In the genomic region with DNA sequence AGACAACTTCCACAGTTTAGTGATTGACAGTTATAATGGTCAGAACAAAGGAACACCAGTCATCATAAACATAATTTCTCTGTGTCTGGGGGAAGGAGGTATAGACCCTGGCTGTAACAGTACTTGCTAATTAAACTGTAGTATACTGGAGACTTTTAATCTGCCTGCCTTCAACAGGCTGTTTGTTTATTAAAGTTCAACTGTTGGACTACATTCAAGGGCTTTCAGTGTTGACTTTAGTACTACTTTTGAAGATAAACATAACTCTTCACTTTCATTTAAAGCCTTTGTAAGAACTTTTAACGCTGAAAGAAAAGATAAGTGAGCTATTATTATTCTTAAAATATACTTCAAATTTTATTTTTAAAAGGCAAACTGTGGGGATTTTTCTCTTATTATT, we compare ENCODE assay signal across 26 cellular contexts. TPM values are rescaled to one million over a fixed set of nuclear protein-coding genes. Genes with fewer than 3 reads are reported as not detected.
DNase-seq lines count a peak whose midpoint lies in the region; ATAC-seq and TF ChIP-seq lines count a peak whose summit lies in the region.
"Had no signal": no experiment of that assay in that cellular context is flagged by ENCODE, and none has a peak within 500 bp of the region (broad histone marks: within the 10 kb centered on the region; RNA-seq: fewer than 3 reads in every experiment).

No MANE protein-coding gene starts in this region.

- TF ChIP-seq RAD21 in liver (IDR thresholded peaks at IDR 0.05): no peak

- H3K27ac ChIP-seq in SK-N-MC (peak overlapping the region; percentile 82; the same call in 1 of the 2 replicates), body of pancreas (no peak overlapping the region), liver (ENCODE audit: low read depth in 1 of 2, low read length in 2 of 2) (peak overlapping the region in 1 of 2 donors; percentile 45)

- H3K36me3 Mint-ChIP-seq in activated T-helper 1 cell treated with anti-CD3 and anti-CD28 coated beads, Interleukin-12 subunit alpha, Interleukin-12 subunit beta, Interleukin-2, Interleukin-4 antibody, amounts not matched to agents 30 ng/mL and 10 ng/mL and 1 ng/mL, durations not matched to agents 14 hours and 24 hours and 36 hours (ENCODE audit: low read depth): no peaks in the 10 kb centered on the region
- H3K36me3 Mint-ChIP-seq in mesothelial cell of epicardium: no peaks in the 10 kb centered on the region
- H3K36me3 Mint-ChIP-seq: CD8-positive, alpha-beta T cell had no signal

- 9 to 16% methylated on average over 1 of the region's 1 CpG for WGBS in body of pancreas, 2 donors
- WGBS in liver: 24% methylated on average over 1 of the region's 1 CpG

- no peaks in the 10 kb centered on the region for H3K9me3 ChIP-seq in SK-N-MC (ENCODE audit: low read depth, low read length)
- no peaks in the 10 kb centered on the region for H3K9me3 ChIP-seq in body of pancreas
- H3K9me3 ChIP-seq in liver (ENCODE audit: control insufficient read depth in 4 of 4, low read length in 3 of 4): no peaks in the 10 kb centered on the region
- H3K9me3 ChIP-seq: Caco-2, MG63 had no signal

- peak overlapping the region; percentile 29 for H3K9ac ChIP-seq in SK-N-MC (ENCODE audit: insufficient read length)
- H3K9ac ChIP-seq in liver (ENCODE audit: low read depth in 1 of 2, low read length in 2 of 2): peak overlapping the region in 1 of 2 donors; percentile 24

- peaks cover 15% of the 10 kb centered on the region for H3K27me3 Mint-ChIP-seq in activated T-helper 1 cell treated with anti-CD3 and anti-CD28 coated beads, Interleukin-12 subunit alpha, Interleukin-12 subunit beta, Interleukin-2, Interleukin-4 antibody, amounts not matched to agents 30 ng/mL and 10 ng/mL and 1 ng/mL, durations not matched to agents 14 hours and 24 hours and 36 hours (ENCODE audit: insufficient read depth)
- peaks cover 1% of the 10 kb centered on the region for H3K27me3 Mint-ChIP-seq in mesothelial cell of epicardium (ENCODE audit: low read depth)

- peak; percentile 52 for ATAC-seq in body of pancreas
- ATAC-seq: CD8-positive, alpha-beta T cell; GM23338 had no signal

- H3K27me3 ChIP-seq in body of pancreas (no peaks in the 10 kb centered on the region), liver (ENCODE audit: control insufficient read depth in 4 of 4, insufficient read depth in 4 of 4, low read length in 3 of 4) (no peaks in the 10 kb centered on the region)
- H3K27me3 ChIP-seq: MG63 had no signal

- peaks cover 23% of the 10 kb centered on the region for H3K4me1 ChIP-seq in body of pancreas
- peaks cover 1 to 44% (median 24%) of the 10 kb centered on the region in 4 donors for H3K4me1 ChIP-seq in liver (ENCODE audit: control insufficient read depth in 4 of 4, insufficient read depth in 4 of 4, low read length in 3 of 4)

- no peak for TF ChIP-seq POLR2A in body of pancreas (IDR thresholded peaks at IDR 0.05)

- TF ChIP-seq CTCF in body of pancreas (IDR thresholded peaks at IDR 0.05) (no peak), liver (IDR thresholded peaks at IDR 0.05; ENCODE audit: low read depth, low read length, missing input control) (no peak), mesothelial cell of epicardium (IDR thresholded peaks at IDR 0.05; ENCODE audit: unreplicated experiment) (no peak)

- no peak overlapping the region for H3K27ac Mint-ChIP-seq in activated T-helper 1 cell treated with anti-CD3 and anti-CD28 coated beads, Interleukin-12 subunit alpha, Interleukin-12 subunit beta, Interleukin-2, Interleukin-4 antibody, amounts not matched to agents 30 ng/mL and 10 ng/mL and 1 ng/mL, durations not matched to agents 14 hours and 24 hours and 36 hours
- no peak overlapping the region for H3K27ac Mint-ChIP-seq in mesothelial cell of epicardium
- H3K27ac Mint-ChIP-seq: CD8-positive, alpha-beta T cell; GM23338; H9 had no signal

- H3K4me3 ChIP-seq in SK-N-MC: no peak overlapping the region
- H3K4me3 ChIP-seq in body of pancreas: no peak overlapping the region
- H3K4me3 ChIP-seq in liver (ENCODE audit: low read depth in 1 of 3, low read length in 3 of 3): no peak overlapping the region
- H3K4me3 ChIP-seq: GM23338, MG63 had no signal

- no peaks in the 10 kb centered on the region for H3K9me3 Mint-ChIP-seq in activated T-helper 1 cell treated with anti-CD3 and anti-CD28 coated beads, Interleukin-12 subunit alpha, Interleukin-12 subunit beta, Interleukin-2, Interleukin-4 antibody, amounts not matched to agents 30 ng/mL and 10 ng/mL and 1 ng/mL, durations not matched to agents 14 hours and 24 hours and 36 hours
- H3K9me3 Mint-ChIP-seq in mesothelial cell of epicardium: peaks cover 9% of the 10 kb centered on the region
- H3K9me3 Mint-ChIP-seq: CD8-positive, alpha-beta T cell; GM23338; H9 had no signal

- H3K4me1 Mint-ChIP-seq in activated T-helper 1 cell treated with anti-CD3 and anti-CD28 coated beads, Interleukin-12 subunit alpha, Interleukin-12 subunit beta, Interleukin-2, Interleukin-4 antibody, amounts not matched to agents 30 ng/mL and 10 ng/mL and 1 ng/mL, durations not matched to agents 14 hours and 24 hours and 36 hours (ENCODE audit: low read depth): peaks cover 7% of the 10 kb centered on the region
- peaks cover 6% of the 10 kb centered on the region for H3K4me1 Mint-ChIP-seq in mesothelial cell of epicardium

- no peak for DNase-seq in SK-N-MC (ENCODE audit: low read depth, low spot score)
- no peak for DNase-seq in body of pancreas
- no peak for DNase-seq in activated T-helper 1 cell treated with anti-CD3 and anti-CD28 coated beads, Interleukin-12 subunit alpha, Interleukin-12 subunit beta, Interleukin-2, Interleukin-4 antibody, amounts not matched to agents 30 ng/mL and 10 ng/mL and 1 ng/mL, durations not matched to agents 14 hours and 24 hours and 36 hours (ENCODE audit: low spot score)
- no peak for DNase-seq in NCI-H345 treated with DMSO at 0.1 percent for 48 hours (lab: John Stamatoyannopoulos, UW; ENCODE audit: unreplicated experiment)
- no peak for DNase-seq in mesothelial cell of epicardium (ENCODE audit: low spot score in 2 of 2, unreplicated experiment in 2 of 2)
- no peak for DNase-seq in activated CD4-positive, CD25-positive, alpha-beta regulatory T cell treated with anti-CD3 and anti-CD28 coated beads, Interleukin-2, amount 50 U/mL, for 72 hours
- DNase-seq: C1 segment of cervical spinal cord; Caco-2; CD8-positive, alpha-beta T cell; DND-41; H9; KG1; MG63; NCI-H1105 treated with DMSO at 0.1 percent for 48 hours; NCI-H146; NCI-H1930; NCI-H526 treated with DMSO at 0.1 percent for 48 hours; Right ventricle myocardium superior; RPMI8226; SW 1271 had no signal

- no peak overlapping the region for H3K4me3 Mint-ChIP-seq in activated T-helper 1 cell treated with anti-CD3 and anti-CD28 coated beads, Interleukin-12 subunit alpha, Interleukin-12 subunit beta, Interleukin-2, Interleukin-4 antibody, amounts not matched to agents 30 ng/mL and 10 ng/mL and 1 ng/mL, durations not matched to agents 14 hours and 24 hours and 36 hours
- no peak overlapping the region for H3K4me3 Mint-ChIP-seq in mesothelial cell of epicardium
- H3K4me3 Mint-ChIP-seq: CD8-positive, alpha-beta T cell; GM23338; H9 had no signal

- intact Hi-C loops in body of pancreas (cut with DNase I): no loop called here
- intact Hi-C loops in activated T-helper 1 cell treated with anti-CD3 and anti-CD28 coated beads, Interleukin-12 subunit alpha, Interleukin-12 subunit beta, Interleukin-2, Interleukin-4 antibody, amounts not matched to agents 30 ng/mL and 10 ng/mL and 1 ng/mL, durations not matched to agents 14 hours and 24 hours and 36 hours (cut with micrococcal nuclease): no loop called here

- H3K36me3 ChIP-seq in SK-N-MC (ENCODE audit: insufficient read depth, low read length) (no peaks in the 10 kb centered on the region), body of pancreas (replicated peaks in 1 of 2; ENCODE audit: insufficient read depth in 1 of 2, low read depth in 2 of 2) (no peaks in the 10 kb centered on the region), liver (ENCODE audit: control insufficient read depth in 4 of 4, insufficient read depth in 3 of 4, low read depth in 1 of 4, low read length in 3 of 4) (no peaks in the 10 kb centered on the region)
- H3K36me3 ChIP-seq: MG63 had no signal

TF ChIP-seq in liver, 16 proteins besides CTCF, POLR2A, EP300 and RAD21 (continues in another document):
- TF ChIP-seq FOXA2 (IDR thresholded peaks at IDR 0.05): peak; percentile 83
- peak; percentile 43 for TF ChIP-seq SP1 (IDR thresholded peaks at IDR 0.05)
- peak; percentile 38 to 59 for TF ChIP-seq HNF4A (conservative IDR thresholded peaks at IDR 0.05)

RNA-seq across cellular contexts. Expression of a gene that starts 15.5 kb away (rescaled TPM):
- not detected for total RNA-seq in body of pancreas
- total RNA-seq in liver: not detected
- 1 to 10 TPM in 1 of 2 donors, not detected in 1; 2.0 TPM for polyA plus RNA-seq in liver
- not detected in 2 replicates for total RNA-seq in activated T-helper 1 cell treated with anti-CD3 and anti-CD28 coated beads, Interleukin-12 subunit alpha, Interleukin-12 subunit beta, Interleukin-2, Interleukin-4 antibody, amounts not matched to agents 30 ng/mL and 10 ng/mL and 1 ng/mL, durations not matched to agents 14 hours and 24 hours and 36 hours
- not detected in 3 replicates for total RNA-seq in mesothelial cell of epicardium
- total RNA-seq: A673; Caco-2; CD8-positive, alpha-beta T cell; GM23338; H9; HT1080; NCI-H460; Right ventricle myocardium superior; SK-MEL-5 had no signal
- polyA plus RNA-seq: GM23338 had no signal

RNA-seq across cellular contexts. Expression of a gene that starts 50.7 kb away (rescaled TPM):
- total RNA-seq in body of pancreas: 10 to 100 TPM; 18.1 to 25.2 TPM
- 10 to 100 TPM; 23.6 to 50.0 TPM for total RNA-seq in liver
- 10 to 100 TPM; 22.5 to 23.7 TPM for polyA plus RNA-seq in liver
- 4.4 and 6.2 TPM in 2 replicates for total RNA-seq in activated T-helper 1 cell treated with anti-CD3 and anti-CD28 coated beads, Interleukin-12 subunit alpha, Interleukin-12 subunit beta, Interleukin-2, Interleukin-4 antibody, amounts not matched to agents 30 ng/mL and 10 ng/mL and 1 ng/mL, durations not matched to agents 14 hours and 24 hours and 36 hours
- 33.1 to 35.8 TPM (median 33.5 TPM) in 3 replicates for total RNA-seq in mesothelial cell of epicardium
